Comparison of ENCODE assay signal across 19 cellular contexts in the genomic region with DNA sequence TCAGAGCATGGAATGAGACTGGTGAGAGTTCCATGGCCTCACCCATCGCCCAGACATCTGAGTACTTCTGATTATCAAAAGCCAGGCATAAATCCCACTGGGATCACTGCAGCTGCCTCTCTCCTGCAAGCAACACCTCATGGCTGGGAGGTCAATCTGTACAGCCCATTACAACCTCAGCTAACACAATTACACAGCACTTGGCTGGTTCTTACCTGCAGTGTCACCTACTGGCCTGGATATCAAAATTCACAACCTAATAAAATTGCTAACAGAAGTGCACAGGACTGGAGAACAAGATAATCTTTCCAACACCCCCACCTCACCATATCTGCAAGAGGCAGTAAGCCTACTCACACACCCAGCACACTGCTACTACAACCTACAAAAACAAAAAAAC.
DNase-seq lines count a peak whose midpoint lies in the region; FAIRE-seq and TF ChIP-seq lines count a peak whose summit lies in the region.
"Had no signal": no experiment of that assay in that cellular context is flagged by ENCODE, and none has a peak within 500 bp of the region (broad histone marks: within the 10 kb centered on the region; RNA-seq: fewer than 3 reads in every experiment).

No MANE protein-coding gene starts in this region.

- H4K5ac ChIP-seq in mesendoderm (ENCODE audit: low read length): no peak overlapping the region

- TF ChIP-seq RAD21 in Ishikawa (IDR thresholded peaks at IDR 0.05; ENCODE audit: low read depth): peak; percentile 34; the same call in 1 of the 2 replicates

- no peak for TF ChIP-seq POLR2A in H54 (IDR thresholded peaks at IDR 0.05; ENCODE audit: low read depth, low read length)

- H3K79me2 ChIP-seq in mesendoderm (ENCODE audit: control insufficient read depth, insufficient read depth, low read length) (no peaks in the 10 kb centered on the region), osteoblast (ENCODE audit: insufficient read depth, low read length) (no peaks in the 10 kb centered on the region)

- TF ChIP-seq EP300 in Ishikawa (IDR thresholded peaks at IDR 0.05; ENCODE audit: borderline replicate concordance): no peak

- H2BK120ac ChIP-seq in mesendoderm (ENCODE audit: low read depth, low read length): no peak overlapping the region

- H3K27me3 ChIP-seq in mesendoderm (ENCODE audit: insufficient read depth, low read length, poor library complexity) (no peaks in the 10 kb centered on the region), osteoblast (ENCODE audit: insufficient read depth, low read length) (no peaks in the 10 kb centered on the region)

- H3K56ac ChIP-seq in mesendoderm (ENCODE audit: low read length): no peak overlapping the region

- DNase-seq in SK-N-DZ (ENCODE audit: low spot score): peak; percentile 10
- peak; percentile 22 for DNase-seq in mesendoderm
- DNase-seq in NCI-H345 treated with DMSO at 0.1 percent for 48 hours (lab: John Stamatoyannopoulos, UW; ENCODE audit: unreplicated experiment): no peak
- DNase-seq in osteoblast (ENCODE audit: insufficient read length, low spot score, missing footprints): no peak
- no peak for DNase-seq in pons (ENCODE audit: low spot score)
- no peak for DNase-seq in H54 (ENCODE audit: insufficient read length, low spot score)
- DNase-seq: C1 segment of cervical spinal cord, GDM1, HCEC 1CT, NCI-H1105 treated with DMSO at 0.1 percent for 48 hours, NCI-H1694, NCI-H2081 treated with DMSO at 0.1 percent for 48 hours, NCI-H226, NCI-H524 treated with DMSO at 0.1 percent for 48 hours, SIG-M5 had no signal

- H3K4me2 ChIP-seq in mesendoderm (ENCODE audit: low read length) (no peak overlapping the region), osteoblast (ENCODE audit: insufficient read depth, low read length) (no peak overlapping the region)

- no peak overlapping the region for H3K23ac ChIP-seq in mesendoderm (ENCODE audit: low read length)

- no peak overlapping the region for H3K9ac ChIP-seq in mesendoderm (ENCODE audit: low read length)

- no peaks in the 10 kb centered on the region for H3K36me3 ChIP-seq in mesendoderm (ENCODE audit: control insufficient read depth, insufficient read depth, low read length)
- no peaks in the 10 kb centered on the region for H3K36me3 ChIP-seq in osteoblast (ENCODE audit: insufficient read depth, low read length)

- no peak overlapping the region for H2BK5ac ChIP-seq in mesendoderm (ENCODE audit: low read length)

- H2AK5ac ChIP-seq in mesendoderm (ENCODE audit: low read length): no peak overlapping the region

- H4K8ac ChIP-seq in mesendoderm (ENCODE audit: low read depth, low read length): no peak overlapping the region

- H3K4me1 ChIP-seq in mesendoderm (ENCODE audit: control insufficient read depth, low read depth, low read length) (no peaks in the 10 kb centered on the region), osteoblast (ENCODE audit: insufficient read depth, low read length) (no peaks in the 10 kb centered on the region)

- H3K4me3 ChIP-seq in mesendoderm (ENCODE audit: low read length) (no peak overlapping the region), osteoblast (ENCODE audit: insufficient read depth, low read length) (no peak overlapping the region)
- H3K4me3 ChIP-seq: K562 had no signal

- no CpG with 5 or more reads among the region's 1 CpG for WGBS in mesendoderm (ENCODE audit: extremely low coverage, insufficient coverage, low lambda C conversion rate)

- H4K20me1 ChIP-seq in osteoblast (ENCODE audit: insufficient read depth, low read length): no peaks in the 10 kb centered on the region

- FAIRE-seq in H54 (lab: Jason Lieb, UNC): no peak
- FAIRE-seq: K562 had no signal

- TF ChIP-seq CTCF in C4-2B (conservative IDR thresholded peaks at IDR 0.05) (0 out of 2 replicates have a peak, but pooled peaks have one; percentile 8), osteoblast (IDR thresholded peaks at IDR 0.05; ENCODE audit: extremely low read depth, low read depth, low read length) (no peak)

- peaks cover 3% of the 10 kb centered on the region for H3K9me3 ChIP-seq in osteoblast (ENCODE audit: low read depth, low read length)

- H3K79me1 ChIP-seq in mesendoderm (ENCODE audit: low read length): no peaks in the 10 kb centered on the region

- H3K18ac ChIP-seq in mesendoderm (ENCODE audit: low read length): no peak overlapping the region

- H3K27ac ChIP-seq in C4-2B (no peak overlapping the region), mesendoderm (ENCODE audit: low read depth, low read length) (no peak overlapping the region), osteoblast (ENCODE audit: low read depth, low read length) (no peak overlapping the region)
- H3K27ac ChIP-seq: RWPE1 had no signal

- no peak overlapping the region for H2AFZ ChIP-seq in osteoblast (ENCODE audit: low read length)

- H3K4ac ChIP-seq in mesendoderm (ENCODE audit: low read depth, low read length): no peak overlapping the region

- H2BK15ac ChIP-seq in mesendoderm (replicated peaks; ENCODE audit: low read depth): no peak overlapping the region

TF ChIP-seq in Ishikawa, 13 proteins besides CTCF, POLR2A, EP300 and RAD21:
- TF ChIP-seq FOXM1 (IDR thresholded peaks at IDR 0.05; ENCODE audit: borderline replicate concordance, low read depth) (no peak), CREB1 (IDR thresholded peaks at IDR 0.05; ENCODE audit: low read depth) (no peak), CEBPB (IDR thresholded peaks at IDR 0.05) (no peak), YY1 (IDR thresholded peaks at IDR 0.05; ENCODE audit: low read depth) (no peak), TAF1 (IDR thresholded peaks at IDR 0.05; ENCODE audit: low read depth) (no peak), NFIC (IDR thresholded peaks at IDR 0.05) (no peak), EGR1 (IDR thresholded peaks at IDR 0.05) (no peak), ZBTB7A (IDR thresholded peaks at IDR 0.05; ENCODE audit: low read depth) (no peak), TEAD4 (IDR thresholded peaks at IDR 0.05) (no peak), TCF12 (IDR thresholded peaks at IDR 0.05; ENCODE audit: low read depth) (no peak)
- TF ChIP-seq, protein P1, sequence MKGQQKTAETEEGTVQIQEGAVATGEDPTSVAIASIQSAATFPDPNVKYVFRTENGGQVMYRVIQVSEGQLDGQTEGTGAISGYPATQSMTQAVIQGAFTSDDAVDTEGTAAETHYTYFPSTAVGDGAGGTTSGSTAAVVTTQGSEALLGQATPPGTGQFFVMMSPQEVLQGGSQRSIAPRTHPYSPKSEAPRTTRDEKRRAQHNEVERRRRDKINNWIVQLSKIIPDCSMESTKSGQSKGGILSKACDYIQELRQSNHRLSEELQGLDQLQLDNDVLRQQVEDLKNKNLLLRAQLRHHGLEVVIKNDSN (IDR thresholded peaks at IDR 0.05): no peak
- TF ChIP-seq, protein P2, sequence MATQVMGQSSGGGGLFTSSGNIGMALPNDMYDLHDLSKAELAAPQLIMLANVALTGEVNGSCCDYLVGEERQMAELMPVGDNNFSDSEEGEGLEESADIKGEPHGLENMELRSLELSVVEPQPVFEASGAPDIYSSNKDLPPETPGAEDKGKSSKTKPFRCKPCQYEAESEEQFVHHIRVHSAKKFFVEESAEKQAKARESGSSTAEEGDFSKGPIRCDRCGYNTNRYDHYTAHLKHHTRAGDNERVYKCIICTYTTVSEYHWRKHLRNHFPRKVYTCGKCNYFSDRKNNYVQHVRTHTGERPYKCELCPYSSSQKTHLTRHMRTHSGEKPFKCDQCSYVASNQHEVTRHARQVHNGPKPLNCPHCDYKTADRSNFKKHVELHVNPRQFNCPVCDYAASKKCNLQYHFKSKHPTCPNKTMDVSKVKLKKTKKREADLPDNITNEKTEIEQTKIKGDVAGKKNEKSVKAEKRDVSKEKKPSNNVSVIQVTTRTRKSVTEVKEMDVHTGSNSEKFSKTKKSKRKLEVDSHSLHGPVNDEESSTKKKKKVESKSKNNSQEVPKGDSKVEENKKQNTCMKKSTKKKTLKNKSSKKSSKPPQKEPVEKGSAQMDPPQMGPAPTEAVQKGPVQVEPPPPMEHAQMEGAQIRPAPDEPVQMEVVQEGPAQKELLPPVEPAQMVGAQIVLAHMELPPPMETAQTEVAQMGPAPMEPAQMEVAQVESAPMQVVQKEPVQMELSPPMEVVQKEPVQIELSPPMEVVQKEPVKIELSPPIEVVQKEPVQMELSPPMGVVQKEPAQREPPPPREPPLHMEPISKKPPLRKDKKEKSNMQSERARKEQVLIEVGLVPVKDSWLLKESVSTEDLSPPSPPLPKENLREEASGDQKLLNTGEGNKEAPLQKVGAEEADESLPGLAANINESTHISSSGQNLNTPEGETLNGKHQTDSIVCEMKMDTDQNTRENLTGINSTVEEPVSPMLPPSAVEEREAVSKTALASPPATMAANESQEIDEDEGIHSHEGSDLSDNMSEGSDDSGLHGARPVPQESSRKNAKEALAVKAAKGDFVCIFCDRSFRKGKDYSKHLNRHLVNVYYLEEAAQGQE (IDR thresholded peaks at IDR 0.05; ENCODE audit: low read depth): no peak
- TF ChIP-seq, protein P3, sequence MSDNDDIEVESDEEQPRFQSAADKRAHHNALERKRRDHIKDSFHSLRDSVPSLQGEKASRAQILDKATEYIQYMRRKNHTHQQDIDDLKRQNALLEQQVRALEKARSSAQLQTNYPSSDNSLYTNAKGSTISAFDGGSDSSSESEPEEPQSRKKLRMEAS (IDR thresholded peaks at IDR 0.05): no peak

Comparison
In these comparisons a context has a peak if more than half of its experiments do, and no peak if none do; other contexts are left out.
1. DNase-seq: peak in SK-N-DZ (single experiment) and mesendoderm (single experiment); none in NCI-H345 treated with DMSO at 0.1 percent for 48 hours (single experiment), osteoblast (single experiment), pons (single experiment) and H54 (single experiment).